Comparison of ENCODE assay signal across 23 cellular contexts in the genomic region with DNA sequence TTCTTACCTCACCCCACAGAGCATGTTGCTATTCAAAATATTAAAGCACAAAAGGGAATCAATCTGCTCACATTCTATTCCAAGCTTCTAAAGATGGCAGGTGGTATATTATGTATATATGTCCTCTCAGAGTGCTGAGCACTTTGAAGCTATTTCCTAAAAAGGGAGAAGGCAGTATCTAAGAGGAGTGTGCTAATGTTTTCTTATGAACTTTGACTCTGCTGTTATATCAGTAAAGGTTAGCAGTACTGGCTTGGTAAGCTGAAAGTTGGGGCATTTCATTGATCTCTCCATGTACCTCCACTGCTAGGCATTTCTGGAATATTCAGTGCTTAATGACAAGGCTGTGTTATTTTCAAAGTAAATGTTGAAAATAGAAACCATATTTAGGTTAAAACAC.
"Had no signal": no experiment of that assay in that cellular context is flagged by ENCODE, and none has a peak within 500 bp of the region (broad histone marks: within the 10 kb centered on the region; RNA-seq: fewer than 3 reads in every experiment).

No MANE protein-coding gene starts in this region.

- H3K27me3 Mint-ChIP-seq: dendritic cell treated with granulocyte-macrophage colony-stimulating factor and Interleukin-4, amounts not matched to agents 40 ng/mL and 50 ng/mL, for 4 days; effector memory CD8-positive, alpha-beta T cell; naive thymus-derived CD4-positive, alpha-beta T cell had no signal

- H3K9me3 Mint-ChIP-seq: effector memory CD8-positive, alpha-beta T cell had no signal

- H3K4me1 ChIP-seq: esophagus muscularis mucosa, gastrocnemius medialis, psoas muscle, spleen, stomach had no signal

- H3K27me3 ChIP-seq: esophagus muscularis mucosa, gastrocnemius medialis, heart right ventricle, spleen, stomach had no signal

- H3K27ac ChIP-seq: epithelial cell of prostate, esophagus muscularis mucosa, gastrocnemius medialis, heart right ventricle, left ventricle myocardium inferior, psoas muscle, spleen, stomach, thoracic aorta had no signal

- H3K9me3 ChIP-seq: esophagus muscularis mucosa, gastrocnemius medialis, psoas muscle, thoracic aorta had no signal

- H3K4me3 ChIP-seq: esophagus muscularis mucosa, gastrocnemius medialis, heart right ventricle, left ventricle myocardium inferior, lung, psoas muscle, spleen, stomach, thoracic aorta had no signal

- ATAC-seq: effector memory CD8-positive, alpha-beta T cell; gastrocnemius medialis; heart right ventricle; naive thymus-derived CD4-positive, alpha-beta T cell; psoas muscle; sciatic nerve had no signal

- H3K27ac Mint-ChIP-seq: dendritic cell treated with granulocyte-macrophage colony-stimulating factor and Interleukin-4, amounts not matched to agents 40 ng/mL and 50 ng/mL, for 4 days; effector memory CD8-positive, alpha-beta T cell; naive thymus-derived CD4-positive, alpha-beta T cell; nephron progenitor cell had no signal

- H3K36me3 ChIP-seq: gastrocnemius medialis, left ventricle myocardium inferior, thoracic aorta had no signal

- H3K4me3 Mint-ChIP-seq: dendritic cell treated with granulocyte-macrophage colony-stimulating factor and Interleukin-4, amounts not matched to agents 40 ng/mL and 50 ng/mL, for 4 days; effector memory CD8-positive, alpha-beta T cell; naive thymus-derived CD4-positive, alpha-beta T cell; nephron progenitor cell had no signal

- DNase-seq: effector memory CD8-positive, alpha-beta T cell; gastrocnemius medialis; heart right ventricle; islet precursor cell; left ventricle myocardium inferior; naive thymus-derived CD4-positive, alpha-beta T cell; nephron progenitor cell; psoas muscle; retina; spleen; stimulated activated CD4-positive, alpha-beta T cell treated with anti-CD3 and anti-CD28 coated beads, Interleukin-15, amount 100 ng/mL, for 24 hours; stimulated activated CD4-positive, alpha-beta T cell treated with anti-CD3 and anti-CD28 coated beads, Interleukin-1b, Interleukin-23, amount 100 ng/mL, for 48 hours; stimulated activated CD4-positive, alpha-beta T cell treated with anti-CD3 and anti-CD28 coated beads, Interleukin-4, amount 100 ng/mL, for 4 hours; stimulated activated naive CD4-positive, alpha-beta T cell; stomach; substantia nigra; trophoblast cell had no signal
